9 cellular contexts compared by ENCODE assay signal in the genomic region with DNA sequence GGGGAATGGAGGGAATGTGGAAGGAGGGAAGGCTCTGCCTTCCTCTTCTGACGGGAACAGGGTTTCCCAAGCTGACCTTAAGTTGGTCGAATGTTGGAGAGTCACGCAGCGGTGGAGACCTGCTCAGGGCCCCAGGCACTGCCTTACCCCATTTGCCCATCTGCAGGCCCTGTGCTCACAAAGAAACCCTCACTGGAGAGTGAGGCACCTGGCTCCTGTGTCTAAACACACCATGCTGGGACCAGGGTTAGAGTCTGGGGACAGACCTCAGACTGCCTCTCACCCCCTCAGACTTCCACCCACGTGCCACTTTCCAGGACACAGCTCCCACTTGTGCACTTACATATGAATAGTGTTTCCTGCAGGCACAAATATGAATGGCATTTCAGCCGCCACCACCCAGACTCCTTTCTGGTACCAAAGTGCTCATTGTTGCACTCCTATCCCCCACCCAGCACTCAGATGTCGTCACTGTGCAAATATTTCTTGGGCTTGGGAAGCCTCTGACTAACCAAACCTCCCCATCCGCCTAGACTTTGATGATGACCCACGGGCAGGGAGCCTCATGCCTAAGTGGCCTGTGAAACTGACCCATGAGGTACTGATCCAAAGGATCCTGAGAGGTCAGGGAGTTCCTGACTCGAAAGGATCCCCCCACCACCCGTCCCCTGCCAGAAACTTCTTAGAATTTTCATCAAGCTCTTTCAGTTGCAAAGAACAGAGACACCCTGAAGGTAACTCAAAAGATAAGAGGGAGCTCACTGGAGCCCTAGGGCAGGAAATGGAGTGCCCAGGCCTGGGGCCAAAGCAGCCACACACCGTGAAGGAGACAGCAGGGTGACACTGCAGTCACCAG.
DNase-seq lines count a peak whose midpoint lies in the region; ATAC-seq, FAIRE-seq and TF ChIP-seq lines count a peak whose summit lies in the region.
"Had no signal": no experiment of that assay in that cellular context is flagged by ENCODE, and none has a peak within 500 bp of the region (broad histone marks: within the 10 kb centered on the region; RNA-seq: fewer than 3 reads in every experiment).

No MANE protein-coding gene starts in this region.

- no peak overlapping the region for H3K4me2 ChIP-seq in K562 (ENCODE audit: insufficient read depth, low read length)

- POLR2A ChIA-PET in K562 (lab: Yijun Ruan, JAX), result interaction anchor here (0.8 kb wide), 2 partner anchors 9 to 197 kb away, joined by 4 read pairs; no protein-coding TSS in a partner anchor
- POLR2A ChIA-PET in CD8-positive, alpha-beta memory T cell (lab: Charles Lee), result no interaction called here

- in situ Hi-C loops in K562 (cut with MboI), result no loop called here

- peaks cover 0 to 10% (median 10%) of the 10 kb centered on the region in 3 donors for H3K4me1 Mint-ChIP-seq in CD8-positive, alpha-beta memory T cell

- no peaks in the 10 kb centered on the region for H3K79me2 ChIP-seq in K562 (ENCODE audit: control insufficient read depth, insufficient read depth, low read length)

- H3K36me3 Mint-ChIP-seq in CD8-positive, alpha-beta memory T cell, result peaks cover 0 to 34% (median 6%) of the 10 kb centered on the region in 3 donors

- H3K9me1 ChIP-seq in K562 (ENCODE audit: control insufficient read depth, insufficient read depth, low read length), result no peaks in the 10 kb centered on the region

- TF ChIP-seq EP300 in K562 (IDR thresholded peaks at IDR 0.05; ENCODE audit: low read length), result no peak

- TF ChIP-seq CTCF in K562 (IDR thresholded peaks at IDR 0.05 in 2 of 3, conservative IDR thresholded peaks at IDR 0.05 in 1 of 3; ENCODE audit: insufficient read depth in 2 of 3, low read depth in 1 of 3, low read length in 3 of 3) (no peak), left lung (IDR thresholded peaks at IDR 0.05) (no peak), tibial artery (IDR thresholded peaks at IDR 0.05) (no peak)

- H3K9me3 Mint-ChIP-seq in CD8-positive, alpha-beta memory T cell, result no peaks in the 10 kb centered on the region

- H3K27ac Mint-ChIP-seq in CD8-positive, alpha-beta memory T cell, result peak overlapping the region in 4 of 8 donors; percentile 24 to 41 (median 26)

- no peak overlapping the region for H2AFZ ChIP-seq in K562 (ENCODE audit: low read depth, low read length)

- H4K20me1 ChIP-seq in K562 (replicated peaks; ENCODE audit: control insufficient read depth, insufficient read depth, low read length), result peaks cover 29% of the 10 kb centered on the region

- H3K4me3 ChIP-seq in K562 (no peak overlapping the region), left lung (no peak overlapping the region), tibial artery (no peak overlapping the region)
- H3K4me3 ChIP-seq in CD8-positive, alpha-beta memory T cell (ENCODE audit: low read length), result no peak overlapping the region

- no peaks in the 10 kb centered on the region for H3K9me3 ChIP-seq in K562 (replicated peaks; ENCODE audit: control insufficient read depth, insufficient read depth, low read depth, low read length)
- no peaks in the 10 kb centered on the region for H3K9me3 ChIP-seq in left lung
- H3K9me3 ChIP-seq in tibial artery, result no peaks in the 10 kb centered on the region
- no peaks in the 10 kb centered on the region for H3K9me3 ChIP-seq in CD8-positive, alpha-beta memory T cell (ENCODE audit: low read length)

- DNase-seq in NCI-H2029 (lab: John Stamatoyannopoulos, UW) (peak; percentile 9), NCI-H2029 treated with DMSO at 0.1 percent for 48 hours (lab: John Stamatoyannopoulos, UW) (no peak), K562 (ENCODE audit: extremely low read depth in 1 of 4, low spot score in 3 of 4) (no peak), left lung (peak in 1 of 2 donors; percentile 79), tibial artery (peak; percentile 63 to 80), CD1c-positive myeloid dendritic cell (ENCODE audit: extremely low spot score) (no peak), NCI-H2227 treated with DMSO at 0.1 percent for 48 hours (lab: John Stamatoyannopoulos, UW) (no peak)
- no peak for DNase-seq in CD8-positive, alpha-beta memory T cell

- TF ChIP-seq RAD21 in K562 (CRISPR knock-in tag; conservative IDR thresholded peaks at IDR 0.05 in 1 of 2, IDR thresholded peaks at IDR 0.05 in 1 of 2), result no peak

- no peak for ATAC-seq in K562
- peak; percentile 78 for ATAC-seq in left lung

- H3K9ac ChIP-seq in K562 (ENCODE audit: insufficient read depth in 1 of 2, low read depth in 2 of 2, low read length in 2 of 2), result peak overlapping the region in 1 of 2 experiments; percentile 29; a peak in 1 of 4 replicates

- intact Hi-C loops in K562 (cut with micrococcal nuclease) (no loop called here), left lung (cut with DNase I) (no loop called here), tibial artery (cut with DNase I; ENCODE audit: low total_unique reads) (no loop called here)

- CTCF ChIA-PET in K562 (lab: Yijun Ruan, JAX; ENCODE audit: low intra/inter-chr PET ratio), result no interaction called here
- CTCF ChIA-PET in CD8-positive, alpha-beta memory T cell (lab: Charles Lee), result interaction anchor here (1.2 kb wide), 1 partner anchor 9 kb away, joined by 3 read pairs; no protein-coding TSS in a partner anchor

- peaks cover 11 to 26% of the 10 kb centered on the region in 2 experiments for H3K4me1 ChIP-seq in K562 (replicated peaks in 1 of 2; ENCODE audit: control insufficient read depth in 2 of 2, insufficient read depth in 2 of 2, low read length in 2 of 2)
- peaks cover 36 to 67% of the 10 kb centered on the region in 2 donors for H3K4me1 ChIP-seq in left lung
- peaks cover 4 to 84% (median 62%) of the 10 kb centered on the region in 4 donors for H3K4me1 ChIP-seq in tibial artery
- H3K4me1 ChIP-seq in CD8-positive, alpha-beta memory T cell (ENCODE audit: insufficient read depth, low read length), result peaks cover under 1% of the 10 kb centered on the region

- no peak for TF ChIP-seq POLR2A in K562 (conservative IDR thresholded peaks at IDR 0.05)

- 57% methylated on average over 12 of the region's 12 CpGs for WGBS in K562 (ENCODE audit: insufficient coverage, low coverage, missing lambda C conversion rate)

- H3K36me3 ChIP-seq in K562 (ENCODE audit: control insufficient read depth, insufficient read depth, low read length) (no peaks in the 10 kb centered on the region), left lung (peaks cover 0 to 11% of the 10 kb centered on the region in 2 donors), tibial artery (peaks cover 0 to 26% (median 12%) of the 10 kb centered on the region in 3 donors)
- no peaks in the 10 kb centered on the region for H3K36me3 ChIP-seq in CD8-positive, alpha-beta memory T cell (ENCODE audit: insufficient read depth, low read length)

- peak; percentile 54 for FAIRE-seq in K562 (lab: Jason Lieb, UNC)
- FAIRE-seq: A204.1 had no signal

- H3K27me3 Mint-ChIP-seq in CD8-positive, alpha-beta memory T cell, result no peaks in the 10 kb centered on the region

- H3K27me3 ChIP-seq in K562 (ENCODE audit: control insufficient read depth in 2 of 2, insufficient read depth in 2 of 2, low read length in 2 of 2) (no peaks in the 10 kb centered on the region), left lung (no peaks in the 10 kb centered on the region), tibial artery (no peaks in the 10 kb centered on the region)
- no peaks in the 10 kb centered on the region for H3K27me3 ChIP-seq in CD8-positive, alpha-beta memory T cell (ENCODE audit: insufficient read depth, low read length, poor library complexity, severe bottlenecking)

- BruUV-seq in K562 (replicated peaks; lab: Mats Ljungman, UMichigan), result no TSS peak

- no peak overlapping the region for H3K4me3 Mint-ChIP-seq in CD8-positive, alpha-beta memory T cell

- H3K27ac ChIP-seq in K562 (ENCODE audit: extremely low read depth, low read depth, low read length) (no peak overlapping the region), left lung (peak overlapping the region; percentile 45 to 74), tibial artery (peak overlapping the region; percentile 66 to 95)
- no peak overlapping the region for H3K27ac ChIP-seq in CD8-positive, alpha-beta memory T cell (ENCODE audit: low read depth, low read length)

TF ChIP-seq in K562, 482 proteins besides CTCF, POLR2A, EP300 and RAD21 (continues in another document):
- no peak for TF ChIP-seq PML (IDR thresholded peaks at IDR 0.05; ENCODE audit: low read length)
- TF ChIP-seq SRSF9 (IDR thresholded peaks at IDR 0.05; ENCODE audit: borderline replicate concordance, low read depth, low read length), result no peak
- TF ChIP-seq ILF3 (IDR thresholded peaks at IDR 0.05; ENCODE audit: borderline replicate concordance), result no peak
- no peak for TF ChIP-seq TRIM24 (IDR thresholded peaks at IDR 0.05)
- no peak for TF ChIP-seq U2AF2 (optimal IDR thresholded peaks at IDR 0.05; ENCODE audit: low read depth, low read length)
- no peak for TF ChIP-seq ZNF263 (CRISPR knock-in tag; IDR thresholded peaks at IDR 0.05; ENCODE audit: borderline replicate concordance)
- TF ChIP-seq COPS2 (conservative IDR thresholded peaks at IDR 0.05), result no peak
- no peak for TF ChIP-seq GABPB2 (CRISPR knock-in tag; conservative IDR thresholded peaks at IDR 0.05)
- no peak for TF ChIP-seq ZNF124 (CRISPR knock-in tag; IDR thresholded peaks at IDR 0.05)
- TF ChIP-seq ZNF561 (CRISPR knock-in tag; conservative IDR thresholded peaks at IDR 0.05), result no peak
- TF ChIP-seq, protein P1, sequence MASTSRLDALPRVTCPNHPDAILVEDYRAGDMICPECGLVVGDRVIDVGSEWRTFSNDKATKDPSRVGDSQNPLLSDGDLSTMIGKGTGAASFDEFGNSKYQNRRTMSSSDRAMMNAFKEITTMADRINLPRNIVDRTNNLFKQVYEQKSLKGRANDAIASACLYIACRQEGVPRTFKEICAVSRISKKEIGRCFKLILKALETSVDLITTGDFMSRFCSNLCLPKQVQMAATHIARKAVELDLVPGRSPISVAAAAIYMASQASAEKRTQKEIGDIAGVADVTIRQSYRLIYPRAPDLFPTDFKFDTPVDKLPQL (IDR thresholded peaks at IDR 0.05; ENCODE audit: extremely low read depth, insufficient read length), result no peak
- no peak for TF ChIP-seq MTA2 (IDR thresholded peaks at IDR 0.05; ENCODE audit: low read depth)
- TF ChIP-seq KDM5B (IDR thresholded peaks at IDR 0.05; ENCODE audit: insufficient replicate concordance, low read depth, low read length), result no peak
- TF ChIP-seq CBX5 (IDR thresholded peaks at IDR 0.05; ENCODE audit: borderline replicate concordance, low read depth), result no peak
- TF ChIP-seq YY1 (IDR thresholded peaks at IDR 0.05; ENCODE audit: borderline replicate concordance in 1 of 3, control insufficient read depth in 1 of 3, extremely low read depth in 1 of 3, insufficient read depth in 3 of 3, insufficient read length in 1 of 3, insufficient replicate concordance in 2 of 3, low read depth in 1 of 3, low read length in 2 of 3), result no peak

Comparison
In these comparisons a context has a peak if more than half of its experiments do, and no peak if none do; other contexts are left out.
1. DNase-seq: peak in NCI-H2029 (single experiment) and tibial artery (2 of 2); none in NCI-H2029 treated with DMSO at 0.1 percent for 48 hours (single experiment), K562 (0 of 4), CD8-positive, alpha-beta memory T cell (0 of 5), CD1c-positive myeloid dendritic cell (single experiment) and NCI-H2227 treated with DMSO at 0.1 percent for 48 hours (single experiment).
2. H3K27ac ChIP-seq: peak in left lung (2 of 2) and tibial artery (2 of 2); none in K562 (single experiment) and CD8-positive, alpha-beta memory T cell (single experiment).